8 cellular contexts compared by ENCODE assay signal in the genomic region with DNA sequence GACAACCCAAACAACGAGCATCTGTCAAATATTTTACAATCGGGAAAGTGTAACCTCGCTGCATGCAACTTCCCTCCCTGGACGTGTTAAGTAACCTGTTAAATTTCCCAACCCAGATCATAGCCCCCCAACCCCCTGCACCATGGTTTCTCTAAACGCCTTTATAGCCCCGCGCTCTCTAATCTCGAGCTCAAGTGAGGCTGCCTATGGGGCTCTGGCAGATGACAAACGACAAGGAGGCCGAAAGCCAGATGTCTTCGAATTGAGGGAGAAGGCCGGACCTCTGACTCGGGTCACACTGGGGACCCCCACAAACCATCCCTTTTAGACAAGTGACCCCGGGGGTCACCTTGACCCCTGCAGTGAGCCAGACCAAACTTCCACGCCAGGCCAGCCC. TPM values are rescaled to one million over a fixed set of nuclear protein-coding genes. Genes with fewer than 3 reads are reported as not detected.
DNase-seq lines count a peak whose midpoint lies in the region; TF ChIP-seq lines count a peak whose summit lies in the region.

No MANE protein-coding gene starts in this region.

- peak overlapping the region; percentile 98 for H3K27ac ChIP-seq in AG04450 (ENCODE audit: low read depth, low read length)
- H3K27ac ChIP-seq in muscle layer of duodenum (ENCODE audit: low read length), result peak overlapping the region; percentile 94

- H3K4me1 ChIP-seq in muscle layer of duodenum (ENCODE audit: control insufficient read depth in 1 of 2, insufficient read depth in 2 of 2, low read length in 2 of 2), result peaks cover 7 to 32% of the 10 kb centered on the region in 2 donors

- TF ChIP-seq CTCF in AG04450 (IDR thresholded peaks at IDR 0.05; ENCODE audit: low read depth, low read length), result no peak

- POLR2A ChIA-PET in AG04450 (lab: Yijun Ruan, JAX), result interaction anchor here (0.6 kb wide), 1 partner anchor 10 kb away, joined by 3 read pairs; no protein-coding TSS in a partner anchor

- H3K36me3 Mint-ChIP-seq in dendritic cell treated with granulocyte-macrophage colony-stimulating factor and Interleukin-4, amounts not matched to agents 40 ng/mL and 50 ng/mL, for 4 days (ENCODE audit: low read depth), result peaks cover 18% of the 10 kb centered on the region

- H3K9me3 ChIP-seq in AG04450 (ENCODE audit: control insufficient read depth, insufficient read depth, low read length) (peaks cover 3% of the 10 kb centered on the region; the same call in 1 of the 2 replicates), MG63 (no peaks in the 10 kb centered on the region), muscle layer of duodenum (ENCODE audit: control insufficient read depth in 1 of 2, low read length in 2 of 2) (no peaks in the 10 kb centered on the region)

- peak overlapping the region; percentile 91 for H3K4me3 Mint-ChIP-seq in dendritic cell treated with granulocyte-macrophage colony-stimulating factor and Interleukin-4, amounts not matched to agents 40 ng/mL and 50 ng/mL, for 4 days

- H3K9me3 Mint-ChIP-seq in dendritic cell treated with granulocyte-macrophage colony-stimulating factor and Interleukin-4, amounts not matched to agents 40 ng/mL and 50 ng/mL, for 4 days, result no peaks in the 10 kb centered on the region

- DNase-seq in AG04450 (ENCODE audit: low read depth, low spot score), result no peak
- DNase-seq in MG63, result no peak
- DNase-seq in stimulated activated CD4-positive, alpha-beta T cell treated with anti-CD3 and anti-CD28 coated beads, Interleukin-1b, Interleukin-23, amount 100 ng/mL, for 48 hours, result no peak
- DNase-seq in CD1c-positive myeloid dendritic cell (ENCODE audit: extremely low spot score), result no peak
- DNase-seq in NCI-H1694 treated with DMSO at 0.1 percent for 48 hours (lab: John Stamatoyannopoulos, UW), result no peak
- DNase-seq in AML-193 (lab: John Stamatoyannopoulos, UW), result no peak

- H3K27me3 Mint-ChIP-seq in dendritic cell treated with granulocyte-macrophage colony-stimulating factor and Interleukin-4, amounts not matched to agents 40 ng/mL and 50 ng/mL, for 4 days, result peaks cover 9% of the 10 kb centered on the region

- H3K36me3 ChIP-seq in MG63 (peaks cover 3% of the 10 kb centered on the region; the same call in 1 of the 2 replicates), muscle layer of duodenum (ENCODE audit: control insufficient read depth in 1 of 2, insufficient read depth in 2 of 2, low read length in 2 of 2) (no peaks in the 10 kb centered on the region)

- H3K27me3 ChIP-seq in AG04450 (ENCODE audit: control insufficient read depth, insufficient read depth, low read length) (peaks cover 6% of the 10 kb centered on the region), MG63 (no peaks in the 10 kb centered on the region), muscle layer of duodenum (ENCODE audit: low read depth, low read length) (no peaks in the 10 kb centered on the region)

- H3K4me3 ChIP-seq in AG04450 (ENCODE audit: low read depth, low read length) (peak overlapping the region; percentile 100), MG63 (peak overlapping the region; percentile 98), muscle layer of duodenum (ENCODE audit: low read depth in 1 of 2, low read length in 2 of 2) (peak overlapping the region; percentile 95 to 97)

- peak overlapping the region; percentile 94 for H3K27ac Mint-ChIP-seq in dendritic cell treated with granulocyte-macrophage colony-stimulating factor and Interleukin-4, amounts not matched to agents 40 ng/mL and 50 ng/mL, for 4 days

- intact Hi-C loops in dendritic cell treated with granulocyte-macrophage colony-stimulating factor and Interleukin-4, amounts not matched to agents 40 ng/mL and 50 ng/mL, for 4 days (cut with micrococcal nuclease), result loop anchor here (10.0 kb wide), 1 partner anchor 636 kb away; no protein-coding TSS in a partner anchor

- CTCF ChIA-PET in AG04450 (lab: Charles Lee), result interaction anchor here (0.8 to 1.1 kb wide), 3 partner anchors 9 to 294 kb away, joined by 3 to 6 read pairs (median 3); no protein-coding TSS in a partner anchor

- peaks cover 42% of the 10 kb centered on the region for H3K4me1 Mint-ChIP-seq in dendritic cell treated with granulocyte-macrophage colony-stimulating factor and Interleukin-4, amounts not matched to agents 40 ng/mL and 50 ng/mL, for 4 days (ENCODE audit: low read depth)

RNA-seq across cellular contexts. Expression of a gene that starts 0.5 kb away (rescaled TPM):
- polyA plus RNA-seq in AG04450 (2011; rRNA removed), result 204 and 245 TPM in 2 replicates
- 79.1 and 85.7 TPM in 2 replicates for polyA minus RNA-seq in AG04450 (2011; rRNA and poly(A)+ RNA removed)
- 149 and 254 TPM in 2 replicates for total RNA-seq in MG63 (2014; rRNA removed; shearing (Covaris generic); ENCODE audit: low replicate concordance)
